ENCODE assay signal across 17 cellular contexts in the genomic region with DNA sequence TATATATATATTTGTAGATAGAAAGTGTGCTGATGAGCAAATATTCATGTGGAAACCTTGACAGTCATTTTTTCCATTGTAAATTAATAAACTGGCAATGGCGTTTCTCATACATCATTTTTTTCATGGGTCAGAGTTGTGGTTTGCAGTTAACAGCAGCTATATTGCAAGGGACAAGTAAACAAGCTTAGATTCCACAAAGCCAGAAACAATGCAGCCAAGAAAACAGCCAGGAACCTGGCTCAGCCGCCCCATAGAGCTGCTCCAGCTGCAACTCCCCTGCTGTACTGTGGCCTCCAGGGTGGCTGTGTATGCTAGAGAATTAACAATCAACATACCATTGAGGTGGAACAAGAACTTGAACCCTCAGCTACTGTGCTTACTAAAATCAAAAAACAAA.
A peak's percentile ranks its signal among the peaks of the same experiment; 100 is the strongest.
DNase-seq lines count a peak whose midpoint lies in the region; FAIRE-seq and TF ChIP-seq lines count a peak whose summit lies in the region.
"Had no signal": no experiment of that assay in that cellular context is flagged by ENCODE, and none has a peak within 500 bp of the region (broad histone marks: within the 10 kb centered on the region; RNA-seq: fewer than 3 reads in every experiment).

No MANE protein-coding gene starts in this region.

- H3K9me3 ChIP-seq in MG63 (peaks cover 3% of the 10 kb centered on the region; the same call in 1 of the 2 replicates), stomach (peaks cover 0 to 4% (median 2%) of the 10 kb centered on the region in 4 donors)
- H3K9me3 ChIP-seq: BE2C had no signal

- H3K27ac Mint-ChIP-seq in activated naive CD4-positive, alpha-beta T cell treated with anti-CD3 and anti-CD28 coated beads for 36 hours, result no peak overlapping the region

- no peak for TF ChIP-seq POLR2A in stomach (IDR thresholded peaks at IDR 0.05)

- DNase-seq in MG63 (peak; percentile 58), astrocyte of the spinal cord (ENCODE audit: low read depth, low spot score) (peak; percentile 72), iris pigment epithelial cell (ENCODE audit: low read depth) (peak; percentile 69), urothelium cell line (ENCODE audit: low spot score) (peak; percentile 50), NCI-H1048 (lab: John Stamatoyannopoulos, UW) (no peak), stomach (no peak)
- no peak for DNase-seq in activated naive CD4-positive, alpha-beta T cell treated with anti-CD3 and anti-CD28 coated beads for 36 hours
- DNase-seq: BE2C, DMS79, Kasumi-1, MM.1S, NCI-H1092, NCI-H2029 treated with DMSO at 0.1 percent for 48 hours, NCI-H2171 treated with DMSO at 0.1 percent for 48 hours, NCI-H526 treated with DMSO at 0.1 percent for 48 hours, OCI-M1 had no signal

- intact Hi-C loops in stomach (cut with DNase I; ENCODE audit: low total_unique reads), result no loop called here
- intact Hi-C loops in activated naive CD4-positive, alpha-beta T cell treated with anti-CD3 and anti-CD28 coated beads for 36 hours (cut with micrococcal nuclease), result no loop called here

- no peaks in the 10 kb centered on the region for H3K27me3 Mint-ChIP-seq in activated naive CD4-positive, alpha-beta T cell treated with anti-CD3 and anti-CD28 coated beads for 36 hours (ENCODE audit: low read depth)

- TF ChIP-seq CTCF in astrocyte of the spinal cord (IDR thresholded peaks at IDR 0.05; ENCODE audit: low read depth, low read length) (no peak), stomach (IDR thresholded peaks at IDR 0.05) (no peak)

- 51 to 61% (median 58%) methylated on average over 2 of the region's 2 CpGs for WGBS in stomach, 5 donors

- no peak overlapping the region for H3K27ac ChIP-seq in stomach

- CTCF ChIA-PET in activated naive CD4-positive, alpha-beta T cell treated with anti-CD3 and anti-CD28 coated beads for 36 hours (lab: Charles Lee), result no interaction called here

- no peaks in the 10 kb centered on the region for H3K36me3 Mint-ChIP-seq in activated naive CD4-positive, alpha-beta T cell treated with anti-CD3 and anti-CD28 coated beads for 36 hours (ENCODE audit: low read depth)

- H3K36me3 ChIP-seq in MG63 (no peaks in the 10 kb centered on the region), stomach (no peaks in the 10 kb centered on the region)
- H3K36me3 ChIP-seq: BE2C had no signal

- peaks cover 7% of the 10 kb centered on the region for H3K9me3 Mint-ChIP-seq in activated naive CD4-positive, alpha-beta T cell treated with anti-CD3 and anti-CD28 coated beads for 36 hours

- TF ChIP-seq EP300 in stomach (IDR thresholded peaks at IDR 0.05), result no peak

- H3K4me3 ChIP-seq in MG63 (no peak overlapping the region), astrocyte of the spinal cord (ENCODE audit: low read depth, low read length) (no peak overlapping the region), stomach (no peak overlapping the region)

- no peaks in the 10 kb centered on the region for H3K4me1 Mint-ChIP-seq in activated naive CD4-positive, alpha-beta T cell treated with anti-CD3 and anti-CD28 coated beads for 36 hours (ENCODE audit: low read depth)

- in situ Hi-C loops in astrocyte of the spinal cord (cut with HindIII; ENCODE audit: low sequenced_read_pairs), result no loop called here

- no peaks in the 10 kb centered on the region for H3K4me1 ChIP-seq in stomach
- H3K4me1 ChIP-seq: BE2C had no signal

- H3K27me3 ChIP-seq in MG63 (no peaks in the 10 kb centered on the region), stomach (no peaks in the 10 kb centered on the region)
- H3K27me3 ChIP-seq: BE2C had no signal

- FAIRE-seq in urothelium cell line (lab: Jason Lieb, UNC), result no peak
- FAIRE-seq: H54 had no signal

- H3K4me3 Mint-ChIP-seq in activated naive CD4-positive, alpha-beta T cell treated with anti-CD3 and anti-CD28 coated beads for 36 hours, result no peak overlapping the region

Comparison
In these comparisons a context has a peak if more than half of its experiments do, and no peak if none do; other contexts are left out.
1. DNase-seq: peak in MG63 (single experiment), astrocyte of the spinal cord (single experiment), iris pigment epithelial cell (single experiment) and urothelium cell line (single experiment); none in NCI-H1048 (single experiment), stomach (single experiment) and activated naive CD4-positive, alpha-beta T cell treated with anti-CD3 and anti-CD28 coated beads for 36 hours (single experiment).